Comparison of ENCODE assay signal across 26 cellular contexts in the genomic region with DNA sequence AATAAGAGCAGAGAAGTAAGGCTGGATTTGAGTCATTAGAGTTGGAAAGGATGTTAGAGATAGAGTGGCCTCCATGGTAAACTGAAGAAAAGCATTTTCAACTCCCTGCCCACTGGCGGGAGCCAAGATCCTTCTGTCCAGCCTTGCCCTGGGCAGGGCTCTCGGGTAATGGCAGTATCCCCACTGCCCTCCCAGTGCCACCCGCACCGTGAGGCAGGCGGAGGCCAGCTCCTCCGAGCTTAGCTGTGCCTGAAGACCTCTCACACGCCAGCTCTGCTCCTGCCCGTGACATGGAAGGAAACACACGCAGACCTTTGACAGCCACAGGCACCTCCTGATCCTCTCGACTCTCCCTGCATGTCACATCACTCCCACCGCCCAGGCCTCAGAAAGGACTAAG. TPM values are rescaled to one million over a fixed set of nuclear protein-coding genes. Genes with fewer than 3 reads are reported as not detected.
"Had no signal": no experiment of that assay in that cellular context is flagged by ENCODE, and none has a peak within 500 bp of the region (broad histone marks: within the 10 kb centered on the region; RNA-seq: fewer than 3 reads in every experiment).

No MANE protein-coding gene starts in this region.

- H3K4me1 ChIP-seq: lower lobe of right lung, neural progenitor cell, suprapubic skin, tibial artery had no signal

- ATAC-seq: left cardiac atrium; naive thymus-derived CD8-positive, alpha-beta T cell; stimulated activated naive B cell treated with anti-CD40 and anti-IgM and Interleukin-4, amounts not matched to agents 10 μg/mL and 1 μg/mL and 100 μg/mL, for 72 hours; stimulated activated naive CD8-positive, alpha-beta T cell treated with anti-CD3 and anti-CD28 coated beads, Interleukin-15, Interleukin-2, amounts not matched to agents 100 U/mL and 50 U/mL, for 24 hours had no signal

- H3K4me1 Mint-ChIP-seq: neural progenitor cell; stimulated activated naive B cell treated with anti-CD40 and anti-IgM and Interleukin-4, amounts not matched to agents 10 μg/mL and 1 μg/mL and 100 μg/mL, for 72 hours had no signal

- DNase-seq: kidney glomerular epithelial cell; left cardiac atrium; lower lobe of right lung; mammary epithelial cell; mesenchymal stem cell; naive thymus-derived CD8-positive, alpha-beta T cell; occipital lobe; stimulated activated CD4-positive, alpha-beta T cell treated with anti-CD3 and anti-CD28 coated beads, Interleukin-2, amount 100 ng/mL, for 24 hours; stimulated activated CD4-positive, alpha-beta T cell treated with anti-CD3 and anti-CD28 coated beads, Interleukin-4, amount 100 ng/mL, for 1 hour; stimulated activated naive B cell treated with anti-CD40 and anti-IgM and Interleukin-4, amounts not matched to agents 10 μg/mL and 1 μg/mL and 100 μg/mL, for 72 hours; stimulated activated naive CD8-positive, alpha-beta T cell treated with anti-CD3 and anti-CD28 coated beads, Interleukin-15, Interleukin-2, amounts not matched to agents 100 U/mL and 50 U/mL, for 24 hours; tibial artery; uterus had no signal

- H3K9me3 ChIP-seq: lower lobe of right lung, neutrophil, right atrium auricular region, right lobe of liver, suprapubic skin, thoracic aorta, tibial artery, uterus had no signal

- H3K4me3 ChIP-seq: lower lobe of right lung, neural progenitor cell, right atrium auricular region, right lobe of liver, smooth muscle cell, suprapubic skin, thoracic aorta, tibial artery, uterus had no signal

- H3K27ac ChIP-seq: lower lobe of right lung, neural progenitor cell, neutrophil, right atrium auricular region, right lobe of liver, suprapubic skin, thoracic aorta, tibial artery, uterus had no signal

- H3K4me3 Mint-ChIP-seq: naive thymus-derived CD8-positive, alpha-beta T cell; nephron; neural progenitor cell; stimulated activated naive B cell treated with anti-CD40 and anti-IgM and Interleukin-4, amounts not matched to agents 10 μg/mL and 1 μg/mL and 100 μg/mL, for 72 hours; type B pancreatic cell had no signal

- H3K9ac ChIP-seq: neural progenitor cell had no signal

- H3K9me3 Mint-ChIP-seq: naive thymus-derived CD8-positive, alpha-beta T cell; nephron; neural progenitor cell; stimulated activated naive B cell treated with anti-CD40 and anti-IgM and Interleukin-4, amounts not matched to agents 10 μg/mL and 1 μg/mL and 100 μg/mL, for 72 hours; type B pancreatic cell had no signal

- H3K27me3 ChIP-seq: neural progenitor cell, neutrophil, right atrium auricular region, right lobe of liver, suprapubic skin, tibial artery, uterus had no signal

- H3K27me3 Mint-ChIP-seq: naive thymus-derived CD8-positive, alpha-beta T cell; progenitor cell of endocrine pancreas; stimulated activated naive B cell treated with anti-CD40 and anti-IgM and Interleukin-4, amounts not matched to agents 10 μg/mL and 1 μg/mL and 100 μg/mL, for 72 hours; type B pancreatic cell had no signal

- H3K27ac Mint-ChIP-seq: neural progenitor cell; progenitor cell of endocrine pancreas; stimulated activated naive B cell treated with anti-CD40 and anti-IgM and Interleukin-4, amounts not matched to agents 10 μg/mL and 1 μg/mL and 100 μg/mL, for 72 hours; type B pancreatic cell had no signal

- H3K4me2 ChIP-seq: neural progenitor cell, smooth muscle cell had no signal

- H2AFZ ChIP-seq: neural progenitor cell had no signal

- H3K36me3 ChIP-seq: uterus had no signal

RNA-seq across cellular contexts. Expression of a gene that starts 50.7 kb away (rescaled TPM):
- total RNA-seq: left lobe of liver, skeletal muscle tissue, thoracic aorta had no signal
- polyA plus RNA-seq: liver; naive thymus-derived CD8-positive, alpha-beta T cell had no signal
